16 cellular contexts compared by ENCODE assay signal in the genomic region with DNA sequence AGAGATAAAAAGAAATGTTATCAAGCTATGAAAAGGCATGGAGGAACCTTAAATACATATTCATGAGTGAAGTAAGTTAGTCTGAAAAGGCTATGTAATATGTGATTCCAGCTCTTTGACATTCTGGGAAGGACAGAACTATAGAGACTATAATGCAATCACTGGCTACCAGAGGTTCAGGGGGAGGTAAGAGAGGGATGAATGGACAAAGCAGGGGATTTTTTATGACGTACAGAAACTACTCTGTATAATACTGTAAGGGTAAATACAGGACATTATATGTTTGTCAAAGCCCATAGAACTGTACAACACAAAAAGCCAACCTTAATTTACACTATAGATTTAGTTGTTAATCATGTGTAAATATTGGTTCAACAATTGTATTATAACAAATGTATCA.
"Had no signal": no experiment of that assay in that cellular context is flagged by ENCODE, and none has a peak within 500 bp of the region (broad histone marks: within the 10 kb centered on the region; RNA-seq: fewer than 3 reads in every experiment).

No MANE protein-coding gene starts in this region.

- H3K4me3 ChIP-seq: esophagus muscularis mucosa had no signal

- H3K27ac ChIP-seq: brain microvascular endothelial cell, esophagus muscularis mucosa, neutrophil, parathyroid adenoma had no signal

- ATAC-seq: activated T-helper 17 cell treated with anti-CD3 and anti-CD28 coated beads, Interleukin-2, amount 50 U/mL, for 72 hours; left ventricle myocardium superior; naive thymus-derived CD8-positive, alpha-beta T cell had no signal

- H3K79me2 ChIP-seq: parathyroid adenoma had no signal

- H3K36me3 ChIP-seq: brain microvascular endothelial cell, esophagus muscularis mucosa, neutrophil had no signal

- H3K27me3 ChIP-seq: brain microvascular endothelial cell, esophagus muscularis mucosa, neutrophil had no signal

- H3K9me3 ChIP-seq: esophagus muscularis mucosa, neutrophil had no signal

- H3K4me1 ChIP-seq: esophagus muscularis mucosa, parathyroid adenoma had no signal

- H3K9ac ChIP-seq: parathyroid adenoma had no signal

- H3K27ac Mint-ChIP-seq: activated T-helper 17 cell treated with anti-CD3 and anti-CD28 coated beads, Interleukin-2, amount 50 U/mL, for 72 hours; naive thymus-derived CD8-positive, alpha-beta T cell had no signal

- H3K27me3 Mint-ChIP-seq: activated T-helper 17 cell treated with anti-CD3 and anti-CD28 coated beads, Interleukin-2, amount 50 U/mL, for 72 hours; central memory CD8-positive, alpha-beta T cell; memory B cell; naive thymus-derived CD8-positive, alpha-beta T cell had no signal

- H3K4me3 Mint-ChIP-seq: activated T-helper 17 cell treated with anti-CD3 and anti-CD28 coated beads, Interleukin-2, amount 50 U/mL, for 72 hours; central memory CD8-positive, alpha-beta T cell; memory B cell; naive thymus-derived CD8-positive, alpha-beta T cell had no signal

- H2AFZ ChIP-seq: parathyroid adenoma had no signal

- DNase-seq: activated CD4-positive, CD25-positive, alpha-beta regulatory T cell treated with anti-CD3 and anti-CD28 coated beads, Interleukin-2, amount 50 U/mL, for 72 hours; activated naive CD4-positive, alpha-beta T cell treated with Interleukin-2 at 50 U/mL for 16 hours; anterior cingulate cortex; brain microvascular endothelial cell; cortex of kidney; effector CD4-positive, alpha-beta T cell; hippocampal formation; left ventricle myocardium superior; naive thymus-derived CD8-positive, alpha-beta T cell; stimulated activated CD4-positive, alpha-beta T cell treated with anti-CD3 and anti-CD28 coated beads, Interleukin-1b, Interleukin-23, amount 100 ng/mL, for 48 hours had no signal
